Comparison of ENCODE assay signal across 13 cellular contexts in the genomic region with DNA sequence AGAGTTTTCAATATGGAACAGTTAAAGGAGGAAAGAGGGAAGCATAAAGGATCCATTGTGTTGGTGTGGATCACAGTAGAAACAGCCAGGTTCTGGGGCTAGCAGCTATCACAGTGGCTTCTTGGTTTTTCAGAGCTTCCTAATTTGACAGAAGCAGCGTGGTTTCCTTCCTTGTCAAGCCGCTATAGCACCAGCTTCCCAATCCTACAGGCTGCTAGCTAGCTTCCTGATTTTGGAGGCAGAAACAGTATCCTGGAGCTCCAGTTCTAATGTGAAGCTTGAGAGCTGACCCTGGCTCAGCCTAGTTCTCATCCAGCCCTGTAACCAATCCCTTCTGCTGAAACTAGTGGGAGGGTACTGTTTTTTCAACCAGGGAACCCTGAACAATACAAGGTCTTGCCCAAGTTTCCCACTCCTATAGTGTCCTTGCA. TPM values are rescaled to one million over a fixed set of nuclear protein-coding genes. Genes with fewer than 3 reads are reported as not detected.
DNase-seq lines count a peak whose midpoint lies in the region; ATAC-seq and TF ChIP-seq lines count a peak whose summit lies in the region.
"Had no signal": no experiment of that assay in that cellular context is flagged by ENCODE, and none has a peak within 500 bp of the region (broad histone marks: within the 10 kb centered on the region; RNA-seq: fewer than 3 reads in every experiment).

No MANE protein-coding gene starts in this region.

- H3K27me3 ChIP-seq in AG04450 (ENCODE audit: control insufficient read depth, insufficient read depth, low read length) (no peaks in the 10 kb centered on the region), PC-9 (ENCODE audit: insufficient read depth, low read depth) (no peaks in the 10 kb centered on the region), neutrophil (no peaks in the 10 kb centered on the region), gastrocnemius medialis (no peaks in the 10 kb centered on the region), right lobe of liver (no peaks in the 10 kb centered on the region)
- H3K27me3 ChIP-seq: cardiac muscle cell had no signal

- peaks cover 32% of the 10 kb centered on the region for H3K36me3 ChIP-seq in PC-9 (ENCODE audit: low read depth)
- peaks cover 57% of the 10 kb centered on the region for H3K36me3 ChIP-seq in neutrophil
- peaks cover 0 to 21% of the 10 kb centered on the region in 2 donors for H3K36me3 ChIP-seq in gastrocnemius medialis
- H3K36me3 ChIP-seq in right lobe of liver: peaks cover 0 to 24% (median 2%) of the 10 kb centered on the region in 4 donors

- H3K9me2 ChIP-seq in PC-9 (ENCODE audit: insufficient read depth): no peaks in the 10 kb centered on the region

- ATAC-seq in GM21619 (IDR thresholded peaks at IDR 0.05; ENCODE audit: unreplicated experiment) (no peak), gastrocnemius medialis (no peak), right lobe of liver (no peak)
- ATAC-seq: activated CD8-positive, alpha-beta memory T cell treated with anti-CD3 and anti-CD28 coated beads, Interleukin-2, amount 10 ng/mL, durations not matched to agents 7 days and 5 days; natural killer cell treated with Interleukin-12 subunit alpha and Interleukin-12 subunit beta and Interleukin-15 and Interleukin-18, amount 100 ng/mL, for 72 hours; stimulated activated naive CD8-positive, alpha-beta T cell treated with anti-CD3 and anti-CD28 coated beads, Interleukin-15, amount 100 ng/mL, for 72 hours had no signal

- H3K27ac ChIP-seq in AG04450 (ENCODE audit: low read depth, low read length) (peak overlapping the region; percentile 87), PC-9 (peak overlapping the region; percentile 31), neutrophil (peak overlapping the region; percentile 62), gastrocnemius medialis (peak overlapping the region in 1 of 4 donors; percentile 42), right lobe of liver (no peak overlapping the region)
- H3K27ac ChIP-seq: cardiac muscle cell had no signal

- H4K20me1 ChIP-seq in PC-9 (ENCODE audit: insufficient read depth): peaks cover 14% of the 10 kb centered on the region

- no CpG with 5 or more reads among the region's 2 CpGs for WGBS in right lobe of liver (ENCODE audit: insufficient coverage, low coverage, low lambda C conversion rate, missing lambda C conversion rate)

- no peak for TF ChIP-seq POLR2A in gastrocnemius medialis (IDR thresholded peaks at IDR 0.05)
- TF ChIP-seq POLR2A in right lobe of liver (IDR thresholded peaks at IDR 0.05): no peak

- no TSS peak for BruUV-seq in PC-9 (replicated peaks; lab: Mats Ljungman, UMichigan)

- H3K4me3 ChIP-seq in AG04450 (ENCODE audit: low read depth, low read length) (no peak overlapping the region; the same call in 1 of the 2 replicates), PC-9 (no peak overlapping the region), epithelial cell of esophagus (ENCODE audit: low read length) (no peak overlapping the region), neutrophil (ENCODE audit: low read depth in 1 of 2, low read length in 1 of 2) (no peak overlapping the region), gastrocnemius medialis (no peak overlapping the region), right lobe of liver (no peak overlapping the region)
- H3K4me3 ChIP-seq: cardiac muscle cell had no signal

- DNase-seq in AG04450 (ENCODE audit: low read depth, low spot score) (no peak), PC-9 (no peak), epithelial cell of esophagus (ENCODE audit: low read depth) (peak; percentile 5), NOMO-1 treated with DMSO at 0.1 percent for 48 hours (lab: John Stamatoyannopoulos, UW; ENCODE audit: unreplicated experiment) (no peak), gastrocnemius medialis (no peak), right lobe of liver (no peak)
- DNase-seq: activated CD8-positive, alpha-beta memory T cell treated with anti-CD3 and anti-CD28 coated beads, Interleukin-2, amount 10 ng/mL, durations not matched to agents 7 days and 5 days; activated gamma-delta T cell treated with Interleukin-2 at 50 U/mL for 16 hours; stimulated activated naive CD8-positive, alpha-beta T cell treated with anti-CD3 and anti-CD28 coated beads, Interleukin-15, amount 100 ng/mL, for 72 hours had no signal

- peaks cover 25% of the 10 kb centered on the region for H3F3A ChIP-seq in PC-9 (ENCODE audit: insufficient read depth, low read depth)

- intact Hi-C loops in PC-9 (cut with micrococcal nuclease; ENCODE audit: unreplicated experiment): no loop called here
- intact Hi-C loops in gastrocnemius medialis (cut with DNase I; ENCODE audit: low total_unique reads): no loop called here
- intact Hi-C loops in right lobe of liver (cut with DNase I): no loop called here

- in situ Hi-C loops in gastrocnemius medialis (cut with MboI; ENCODE audit: low sequenced_read_pairs in 4 of 4): no loop called here

- CTCF ChIA-PET in AG04450 (lab: Charles Lee) (interaction anchor here (3.2 to 3.3 kb wide), 2 partner anchors 23 to 165 kb away, joined by 17 to 40 read pairs; partner anchors contain the start of gene DDX18), PC-9 (lab: Charles Lee) (no interaction called here)

- POLR2A ChIA-PET in AG04450 (lab: Yijun Ruan, JAX): interaction anchor here (0.7 to 1.3 kb wide), 3 partner anchors 22 to 334 kb away, joined by 3 to 4 read pairs (median 3); no protein-coding TSS in a partner anchor
- POLR2A ChIA-PET in PC-9 (lab: Charles Lee; ENCODE audit: unreplicated experiment): no interaction called here

- peak overlapping the region; percentile 0; the same call in 1 of the 2 replicates for H3K4me2 ChIP-seq in PC-9

- H3K9me3 ChIP-seq in AG04450 (ENCODE audit: control insufficient read depth, insufficient read depth, low read length) (no peaks in the 10 kb centered on the region), PC-9 (ENCODE audit: insufficient read depth, low read depth) (no peaks in the 10 kb centered on the region), neutrophil (no peaks in the 10 kb centered on the region), gastrocnemius medialis (no peaks in the 10 kb centered on the region), right lobe of liver (no peaks in the 10 kb centered on the region)

- TF ChIP-seq CTCF in AG04450 (IDR thresholded peaks at IDR 0.05; ENCODE audit: low read depth, low read length): no peak
- TF ChIP-seq CTCF in PC-9 (conservative IDR thresholded peaks at IDR 0.05): no peak
- no peak for TF ChIP-seq CTCF in epithelial cell of esophagus (IDR thresholded peaks at IDR 0.05; ENCODE audit: insufficient read depth, low read depth, low read length, missing control alignments)
- TF ChIP-seq CTCF in neutrophil (IDR thresholded peaks at IDR 0.05): no peak
- no peak for TF ChIP-seq CTCF in gastrocnemius medialis (IDR thresholded peaks at IDR 0.05 in 4 of 5, conservative IDR thresholded peaks at IDR 0.05 in 1 of 5)
- no peak for TF ChIP-seq CTCF in right lobe of liver (IDR thresholded peaks at IDR 0.05)

- H3K4me1 ChIP-seq in PC-9 (replicated peaks; ENCODE audit: insufficient read depth) (peaks cover 16% of the 10 kb centered on the region), neutrophil (ENCODE audit: control insufficient read depth in 1 of 2, insufficient read depth in 1 of 2, low read depth in 1 of 2, low read length in 1 of 2) (peaks cover 26 to 31% of the 10 kb centered on the region in 2 experiments), gastrocnemius medialis (peaks cover 0 to 4% of the 10 kb centered on the region in 2 donors), right lobe of liver (no peaks in the 10 kb centered on the region)

- H2AFZ ChIP-seq in PC-9: no peak overlapping the region

- H3K79me2 ChIP-seq in PC-9 (ENCODE audit: low read depth): peaks cover 7% of the 10 kb centered on the region; the same call in 1 of the 2 replicates

RNA-seq across cellular contexts. Expression of gene CCDC93, which starts 33.9 kb away (rescaled TPM):
- 17.7 and 19.9 TPM in 2 replicates for polyA plus RNA-seq in AG04450 (2011; rRNA removed)
- polyA minus RNA-seq in AG04450 (2011; rRNA and poly(A)+ RNA removed): 19.9 and 24.8 TPM in 2 replicates
- total RNA-seq in PC-9 (2021) (29.7 and 31.3 TPM in 2 replicates), gastrocnemius medialis (10 to 100 TPM in 3 of 4 donors, 1 to 10 TPM in 1; 9.6 to 13.6 (median 12.8) TPM), right lobe of liver (10 to 100 TPM; 12.5 to 15.9 (median 14.6) TPM)

Comparison
In these comparisons a context has a peak if more than half of its experiments do, and no peak if none do; other contexts are left out.
1. H3K27ac ChIP-seq: peak in AG04450 (single experiment), PC-9 (single experiment) and neutrophil (single experiment); none in right lobe of liver (0 of 3).